22 cellular contexts compared by ENCODE assay signal in genomic region chr7:27099839-27100225, GRCh38. TPM values are rescaled to one million over a fixed set of nuclear protein-coding genes. Genes with fewer than 3 reads are reported as not detected.
A peak's percentile ranks its signal among the peaks of the same experiment; 100 is the strongest.
DNase-seq lines count a peak whose midpoint lies in the region; ATAC-seq, FAIRE-seq and TF ChIP-seq lines count a peak whose summit lies in the region.
"Had no signal": no experiment of that assay in that cellular context is flagged by ENCODE, and none has a peak within 500 bp of the region (broad histone marks: within the 10 kb centered on the region; RNA-seq: fewer than 3 reads in every experiment).

No MANE protein-coding gene starts in this region.

- no peaks in the 10 kb centered on the region for H3K36me3 ChIP-seq in astrocyte (ENCODE audit: insufficient read depth, low read length)
- H3K36me3 ChIP-seq in fibroblast of lung (ENCODE audit: control insufficient read depth, insufficient read depth, low read length): no peaks in the 10 kb centered on the region
- no peaks in the 10 kb centered on the region for H3K36me3 ChIP-seq in mucosa of stomach (ENCODE audit: control insufficient read depth, insufficient read depth, low read length)
- H3K36me3 ChIP-seq in upper lobe of left lung: no peaks in the 10 kb centered on the region
- H3K36me3 ChIP-seq: adrenal gland, pancreas had no signal

- H3K4me3 Mint-ChIP-seq in astrocyte (ENCODE audit: unreplicated experiment): no peak overlapping the region
- H3K4me3 Mint-ChIP-seq: central memory CD8-positive, alpha-beta T cell had no signal

- peaks cover 49% of the 10 kb centered on the region for H3K9me3 Mint-ChIP-seq in astrocyte (ENCODE audit: unreplicated experiment)
- H3K9me3 Mint-ChIP-seq: central memory CD8-positive, alpha-beta T cell had no signal

- H3K79me2 ChIP-seq in astrocyte (ENCODE audit: insufficient read depth, low read length) (peaks cover 41% of the 10 kb centered on the region), fibroblast of lung (ENCODE audit: control insufficient read depth, insufficient read depth, low read length) (peaks cover 76% of the 10 kb centered on the region)

- H3K27ac ChIP-seq in astrocyte (ENCODE audit: low read depth, low read length): no peak overlapping the region
- H3K27ac ChIP-seq in fibroblast of lung (ENCODE audit: insufficient read depth, low read length): peak overlapping the region; percentile 95
- H3K27ac ChIP-seq in upper lobe of left lung: peak overlapping the region; percentile 85 to 95 (median 90)
- H3K27ac ChIP-seq: KMS-11 had no signal

- peaks cover 5% of the 10 kb centered on the region for H3K36me3 Mint-ChIP-seq in astrocyte (ENCODE audit: low read depth, unreplicated experiment)

- intact Hi-C loops in left cardiac atrium (cut with DNase I): no loop called here

- peaks cover 12% of the 10 kb centered on the region for H3K4me1 ChIP-seq in astrocyte (ENCODE audit: insufficient read depth, low read length)
- H3K4me1 ChIP-seq in fibroblast of lung (ENCODE audit: control insufficient read depth, extremely low read depth, insufficient read depth, low read length): peaks cover 13% of the 10 kb centered on the region
- H3K4me1 ChIP-seq in mucosa of stomach (ENCODE audit: control insufficient read depth, insufficient read depth, low read length): peaks cover 36% of the 10 kb centered on the region
- H3K4me1 ChIP-seq in upper lobe of left lung: peaks cover 4 to 29% (median 20%) of the 10 kb centered on the region in 4 donors

- peaks cover 2% of the 10 kb centered on the region for H3K4me1 Mint-ChIP-seq in astrocyte (ENCODE audit: low read depth, unreplicated experiment)

- H2AFZ ChIP-seq in astrocyte (ENCODE audit: low read depth, low read length) (no peak overlapping the region), fibroblast of lung (ENCODE audit: low read length) (no peak overlapping the region)

- no peak for TF ChIP-seq POLR2A in upper lobe of left lung (IDR thresholded peaks at IDR 0.05)

- H4K20me1 ChIP-seq in astrocyte (ENCODE audit: insufficient read depth, low read length) (peaks cover 8% of the 10 kb centered on the region), fibroblast of lung (ENCODE audit: control insufficient read depth, extremely low read depth, insufficient read depth, low read length) (no peaks in the 10 kb centered on the region)

- WGBS in upper lobe of left lung, 2 donors: 49 to 71% methylated on average over 1 of the region's 1 CpG

- peak; percentile 19 for DNase-seq in astrocyte (ENCODE audit: low read depth)
- peak; percentile 36 to 50 for DNase-seq in fibroblast of lung (ENCODE audit: low read depth in 2 of 2)
- no peak for DNase-seq in upper lobe of left lung
- no peak for DNase-seq in NCI-H510A treated with DMSO at 0.1 percent for 48 hours (lab: John Stamatoyannopoulos, UW)
- DNase-seq in COLO829 (ENCODE audit: low spot score): no peak
- DNase-seq in left cardiac atrium: no peak
- DNase-seq: activated effector memory CD4-positive, alpha-beta T cell treated with Interleukin-2 at 50 U/mL for 16 hours; adrenal gland; AML-193; effector CD8-positive, alpha-beta T cell; H7; hippocampal formation; kidney glomerular epithelial cell; NCI-H1092; NCI-H526 treated with DMSO at 0.1 percent for 48 hours; pancreas; T-helper 9 cell had no signal

- H3K4me3 ChIP-seq in astrocyte (ENCODE audit: insufficient read depth, low read depth, low read length) (no peak overlapping the region), fibroblast of lung (replicated peaks in 1 of 4; ENCODE audit: control extremely low read depth in 1 of 4, insufficient read depth in 1 of 4, low read depth in 3 of 4, low read length in 4 of 4) (peak overlapping the region; percentile 70 to 93 (median 84)), mucosa of stomach (ENCODE audit: low read length) (no peak overlapping the region), upper lobe of left lung (peak overlapping the region in 1 of 4 donors; percentile 93)

- no peak for FAIRE-seq in astrocyte (lab: Jason Lieb, UNC)
- FAIRE-seq: pancreas had no signal

- ATAC-seq in upper lobe of left lung (ENCODE audit: low FRiP score in 2 of 2): no peak
- no peak for ATAC-seq in GM21786 (IDR thresholded peaks at IDR 0.05; ENCODE audit: unreplicated experiment)
- ATAC-seq in left cardiac atrium: no peak
- ATAC-seq: pancreas had no signal

- H3K9ac ChIP-seq in astrocyte (ENCODE audit: low read length) (peak overlapping the region; percentile 87), fibroblast of lung (ENCODE audit: insufficient read depth, low read length) (peak overlapping the region; percentile 9), mucosa of stomach (ENCODE audit: low read length) (peak overlapping the region; percentile 86)
- H3K9ac ChIP-seq: KMS-11 had no signal

- no peak for TF ChIP-seq EP300 in upper lobe of left lung (IDR thresholded peaks at IDR 0.05)

- peaks cover 90% of the 10 kb centered on the region for H3K27me3 Mint-ChIP-seq in astrocyte (ENCODE audit: low read depth, unreplicated experiment)

- no peak for TF ChIP-seq CTCF in astrocyte (IDR thresholded peaks at IDR 0.05; ENCODE audit: insufficient read depth, low read depth, low read length)
- TF ChIP-seq CTCF in fibroblast of lung (conservative IDR thresholded peaks at IDR 0.05 in 1 of 2, IDR thresholded peaks at IDR 0.05 in 1 of 2; ENCODE audit: low read depth in 1 of 2, low read length in 2 of 2): no peak
- no peak for TF ChIP-seq CTCF in upper lobe of left lung (IDR thresholded peaks at IDR 0.05)

- H3K27ac Mint-ChIP-seq in astrocyte (ENCODE audit: unreplicated experiment): no peak overlapping the region

- H3K4me2 ChIP-seq in astrocyte (ENCODE audit: low read length) (peak overlapping the region; percentile 91), fibroblast of lung (ENCODE audit: extremely low read depth, insufficient read depth, low read length) (peak overlapping the region; percentile 97)
- H3K4me2 ChIP-seq: KMS-11 had no signal

- H3K9me3 ChIP-seq in astrocyte (ENCODE audit: insufficient read depth, low read depth, low read length) (no peaks in the 10 kb centered on the region), fibroblast of lung (ENCODE audit: control insufficient read depth, insufficient read depth, low read depth, low read length) (no peaks in the 10 kb centered on the region), mucosa of stomach (ENCODE audit: control insufficient read depth, low read length) (no peaks in the 10 kb centered on the region), upper lobe of left lung (no peaks in the 10 kb centered on the region)
- H3K9me3 ChIP-seq: adrenal gland, pancreas had no signal

- H3K27me3 ChIP-seq in astrocyte (ENCODE audit: insufficient read depth, low read length) (peaks cover 73% of the 10 kb centered on the region), fibroblast of lung (ENCODE audit: control insufficient read depth, insufficient read depth, low read length) (no peaks in the 10 kb centered on the region), mucosa of stomach (ENCODE audit: control insufficient read depth, insufficient read depth, low read length) (no peaks in the 10 kb centered on the region), upper lobe of left lung (peaks cover 0 to 28% (median 11%) of the 10 kb centered on the region in 4 donors)
- H3K27me3 ChIP-seq: adrenal gland had no signal

RNA-seq across cellular contexts. Expression of gene HOXA2, which starts 2.7 kb away (rescaled TPM):
- not detected in 2 replicates for total RNA-seq in astrocyte
- 1.0 and 1.3 TPM in 2 replicates for total RNA-seq in fibroblast of lung
- polyA plus RNA-seq in fibroblast of lung: 2.3 and 2.6 TPM in 2 replicates
- polyA plus RNA-seq in fibroblast of lung (2012): 1.4 and 2.2 TPM in 2 replicates
- 2.1 and 2.3 TPM in 2 replicates for polyA minus RNA-seq in fibroblast of lung (ENCODE audit: low replicate concordance)
- 1 to 10 TPM in 2 of 6 donors, under 1 TPM in 3, not detected in 1; 0.30 to 3.0 (median 0.86) TPM for total RNA-seq in upper lobe of left lung
- total RNA-seq in left cardiac atrium: under 1 TPM; 0.13 to 0.38 TPM
- total RNA-seq: G401, H7 had no signal

RNA-seq across cellular contexts. Expression of gene HOXA1, which starts 4.0 kb away (rescaled TPM):
- total RNA-seq in astrocyte (0.23 TPM in 1 of 2 replicates, not detected in the other), fibroblast of lung (0.50 and 0.51 TPM in 2 replicates), upper lobe of left lung (1 to 10 TPM in 1 of 6 donors, under 1 TPM in 2, not detected in 3; 0.46 to 2.1 (median 0.64) TPM), left cardiac atrium (under 1 TPM; 0.12 to 0.26 TPM)
- polyA plus RNA-seq in fibroblast of lung: 0.58 and 0.83 TPM in 2 replicates
- polyA plus RNA-seq in fibroblast of lung (2012): 0.66 and 0.67 TPM in 2 replicates
- polyA minus RNA-seq in fibroblast of lung (ENCODE audit: low replicate concordance): 1.1 TPM in 1 of 2 replicates, not detected in the other

RNA-seq across cellular contexts. Expression of gene HOXA4, which starts 30.7 kb away (rescaled TPM):
- total RNA-seq in astrocyte: not detected in 2 replicates
- 0.33 and 0.51 TPM in 2 replicates for total RNA-seq in fibroblast of lung
- polyA plus RNA-seq in fibroblast of lung: 2.4 and 3.6 TPM in 2 replicates
- polyA plus RNA-seq in fibroblast of lung (2012): 2.6 and 3.3 TPM in 2 replicates
- polyA minus RNA-seq in fibroblast of lung (ENCODE audit: low replicate concordance): 1.6 and 3.6 TPM in 2 replicates
- 10 to 100 TPM in 1 of 6 donors, 1 to 10 TPM in 5; 1.5 to 10.5 (median 6.2) TPM for total RNA-seq in upper lobe of left lung
- total RNA-seq in left cardiac atrium: 1 to 10 TPM in 1 of 2 donors, under 1 TPM in 1; 0.97 to 1.0 TPM
- total RNA-seq: G401, H7 had no signal

RNA-seq across cellular contexts. Expression of gene HOXA5, which starts 43.6 kb away (rescaled TPM):
- total RNA-seq in astrocyte (not detected in 2 replicates), fibroblast of lung (18.3 and 22.1 TPM in 2 replicates), upper lobe of left lung (10 to 100 TPM in 5 of 6 donors, 1 to 10 TPM in 1; 7.8 to 79.9 (median 16.9) TPM), left cardiac atrium (under 1 TPM in 1 of 2 donors, not detected in 1; 0.27 TPM)
- 16.6 and 35.6 TPM in 2 replicates for polyA plus RNA-seq in fibroblast of lung
- 17.5 and 31.8 TPM in 2 replicates for polyA plus RNA-seq in fibroblast of lung (2012)
- polyA minus RNA-seq in fibroblast of lung (ENCODE audit: low replicate concordance): 3.1 and 3.9 TPM in 2 replicates
- total RNA-seq: H7 had no signal

RNA-seq across cellular contexts. Expression of gene HOXA6, which starts 47.7 kb away (rescaled TPM):
- total RNA-seq in astrocyte: not detected in 2 replicates
- total RNA-seq in fibroblast of lung: 3.6 and 4.4 TPM in 2 replicates
- 0.70 and 1.2 TPM in 2 replicates for polyA plus RNA-seq in fibroblast of lung
- 1.6 and 3.8 TPM in 2 replicates for polyA plus RNA-seq in fibroblast of lung (2012)
- polyA minus RNA-seq in fibroblast of lung (ENCODE audit: low replicate concordance): 0.30 and 1.6 TPM in 2 replicates
- 1 to 10 TPM in 4 of 6 donors, under 1 TPM in 1, not detected in 1; 0.61 to 8.4 (median 4.0) TPM for total RNA-seq in upper lobe of left lung
- total RNA-seq in left cardiac atrium: not detected
- total RNA-seq: H7 had no signal

Comparison
In these comparisons a context has a peak if more than half of its experiments do, and no peak if none do; other contexts are left out.
1. DNase-seq: peak in astrocyte (single experiment) and fibroblast of lung (2 of 2); none in upper lobe of left lung (0 of 2), NCI-H510A treated with DMSO at 0.1 percent for 48 hours (single experiment), COLO829 (single experiment) and left cardiac atrium (single experiment).
2. H3K4me3 ChIP-seq: peak in fibroblast of lung (4 of 4); none in astrocyte (single experiment) and mucosa of stomach (single experiment).
3. H3K9ac ChIP-seq: peak in every context shown above with its lines; median percentile 87 in astrocyte; 86 in mucosa of stomach; 9 in fibroblast of lung.